In the genomic region with DNA sequence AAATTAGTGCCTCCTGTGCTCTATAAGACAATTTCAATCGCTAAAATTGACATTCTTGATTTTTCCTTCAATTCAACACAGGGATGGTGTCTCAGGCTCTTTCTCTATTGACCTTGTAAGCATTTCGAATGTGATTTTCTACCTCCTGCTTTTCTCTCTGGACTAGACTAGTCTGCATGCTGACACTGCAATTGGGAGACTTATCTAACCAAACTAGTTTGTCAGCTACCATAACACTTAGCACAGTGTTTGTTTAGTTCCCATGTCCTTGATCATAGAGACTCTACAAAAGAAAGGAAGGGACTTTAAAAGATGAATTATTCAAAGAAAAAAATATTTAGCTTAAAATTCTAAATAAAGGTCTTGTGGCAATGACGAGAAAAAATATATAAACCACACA, we compare ENCODE assay signal across 21 cellular contexts.
"Had no signal": no experiment of that assay in that cellular context is flagged by ENCODE, and none has a peak within 500 bp of the region (broad histone marks: within the 10 kb centered on the region; RNA-seq: fewer than 3 reads in every experiment).

No MANE protein-coding gene starts in this region.

- H3K4me3 ChIP-seq: heart left ventricle, right atrium auricular region, sigmoid colon, skin epidermis, testis, tibial nerve, upper lobe of right lung, vagina had no signal

- H3K36me3 Mint-ChIP-seq: naive thymus-derived CD4-positive, alpha-beta T cell; stimulated activated naive B cell treated with anti-CD40 and anti-IgM and Interleukin-4, amounts not matched to agents 10 μg/mL and 1 μg/mL and 100 μg/mL, for 72 hours had no signal

- H3K27me3 Mint-ChIP-seq: stimulated activated naive CD8-positive, alpha-beta T cell treated with anti-CD3 and anti-CD28 coated beads, Interleukin-15, amount 100 ng/mL, for 72 hours had no signal

- H3K4me1 Mint-ChIP-seq: endodermal cell; naive thymus-derived CD4-positive, alpha-beta T cell; stimulated activated naive B cell treated with anti-CD40 and anti-IgM and Interleukin-4, amounts not matched to agents 10 μg/mL and 1 μg/mL and 100 μg/mL, for 72 hours; stimulated activated naive CD8-positive, alpha-beta T cell treated with anti-CD3 and anti-CD28 coated beads, Interleukin-15, amount 100 ng/mL, for 72 hours had no signal

- H3K27ac Mint-ChIP-seq: endodermal cell; naive thymus-derived CD4-positive, alpha-beta T cell; stimulated activated naive B cell treated with anti-CD40 and anti-IgM and Interleukin-4, amounts not matched to agents 10 μg/mL and 1 μg/mL and 100 μg/mL, for 72 hours; stimulated activated naive CD8-positive, alpha-beta T cell treated with anti-CD3 and anti-CD28 coated beads, Interleukin-15, amount 100 ng/mL, for 72 hours had no signal

- DNase-seq: effector CD4-positive, alpha-beta T cell; endodermal cell; heart left ventricle; hippocampal formation; kidney glomerular epithelial cell; mammary epithelial cell; naive thymus-derived CD4-positive, alpha-beta T cell; posterior cingulate gyrus; sigmoid colon; stimulated activated CD4-positive, alpha-beta T cell treated with anti-CD3 and anti-CD28 coated beads, Interleukin-2, amount 100 ng/mL, for 24 hours; stimulated activated CD4-positive, alpha-beta T cell treated with anti-CD3 and anti-CD28 coated beads, Interleukin-4, amount 100 ng/mL, for 4 hours; stimulated activated naive B cell treated with anti-CD40 and anti-IgM and Interleukin-4, amounts not matched to agents 10 μg/mL and 1 μg/mL and 100 μg/mL, for 72 hours; stimulated activated naive CD8-positive, alpha-beta T cell treated with anti-CD3 and anti-CD28 coated beads, Interleukin-15, amount 100 ng/mL, for 72 hours; testis; upper lobe of right lung had no signal

- H3K4me3 Mint-ChIP-seq: endodermal cell; naive thymus-derived CD4-positive, alpha-beta T cell; stimulated activated naive B cell treated with anti-CD40 and anti-IgM and Interleukin-4, amounts not matched to agents 10 μg/mL and 1 μg/mL and 100 μg/mL, for 72 hours; stimulated activated naive CD8-positive, alpha-beta T cell treated with anti-CD3 and anti-CD28 coated beads, Interleukin-15, amount 100 ng/mL, for 72 hours had no signal

- FAIRE-seq: endothelial cell of umbilical vein, frontal cortex had no signal
